ENCODE assay signal across 1 cellular context in genomic region chr2:162582357-162582798, GRCh38.
A peak's percentile ranks its signal among the peaks of the same experiment; 100 is the strongest.
TF ChIP-seq lines count a peak whose summit lies in the region.

No MANE protein-coding gene starts in this region.

TF ChIP-seq in HepG2, 621 proteins besides CTCF, POLR2A, EP300 and RAD21 (continued from another document and continues in another):
- TF ChIP-seq ZNF318 (CRISPR knock-in tag; IDR thresholded peaks at IDR 0.05) (no peak), ZFP41 (CRISPR knock-in tag; IDR thresholded peaks at IDR 0.05; ENCODE audit: borderline replicate concordance) (no peak), ZNF121 (CRISPR knock-in tag; IDR thresholded peaks at IDR 0.05) (no peak), ZNF83 (CRISPR knock-in tag; IDR thresholded peaks at IDR 0.05; ENCODE audit: borderline replicate concordance) (no peak), MATR3 (CRISPR knock-in tag; IDR thresholded peaks at IDR 0.05) (no peak), HNRNPK (IDR thresholded peaks at IDR 0.05; ENCODE audit: low read depth, low read length, poor library complexity, severe bottlenecking) (no peak), ZNF878 (CRISPR knock-in tag; IDR thresholded peaks at IDR 0.05) (peak; percentile 97), ZNF597 (CRISPR knock-in tag; IDR thresholded peaks at IDR 0.05) (no peak), SP140L (CRISPR knock-in tag; IDR thresholded peaks at IDR 0.05; ENCODE audit: borderline replicate concordance) (peak; percentile 96), ZNF20 (CRISPR knock-in tag; IDR thresholded peaks at IDR 0.05) (no peak), GPN1 (CRISPR knock-in tag; IDR thresholded peaks at IDR 0.05; ENCODE audit: borderline replicate concordance) (no peak), ZNF430 (CRISPR knock-in tag; IDR thresholded peaks at IDR 0.05) (peak; percentile 80; the same call in 1 of the 2 replicates), ZNF44 (CRISPR knock-in tag; IDR thresholded peaks at IDR 0.05) (no peak), HIVEP1 (CRISPR knock-in tag; IDR thresholded peaks at IDR 0.05) (peak; percentile 97), ZSCAN31 (CRISPR knock-in tag; IDR thresholded peaks at IDR 0.05; ENCODE audit: low read depth) (peak; percentile 96), ZSCAN9 (CRISPR knock-in tag; IDR thresholded peaks at IDR 0.05; ENCODE audit: borderline replicate concordance) (peak; percentile 98), ZNF414 (CRISPR knock-in tag; IDR thresholded peaks at IDR 0.05) (peak; percentile 100), KLF13 (CRISPR knock-in tag; IDR thresholded peaks at IDR 0.05) (no peak), ZBTB37 (CRISPR knock-in tag; IDR thresholded peaks at IDR 0.05) (no peak), ZIK1 (CRISPR knock-in tag; IDR thresholded peaks at IDR 0.05; ENCODE audit: borderline replicate concordance, low read depth) (no peak), ZFP90 (CRISPR knock-in tag; IDR thresholded peaks at IDR 0.05; ENCODE audit: borderline replicate concordance) (no peak), ZNF768 (CRISPR knock-in tag; IDR thresholded peaks at IDR 0.05) (no peak), IKZF1 (IDR thresholded peaks at IDR 0.05) (no peak), PRPF4 (IDR thresholded peaks at IDR 0.05; ENCODE audit: low read depth, low read length, poor library complexity, severe bottlenecking) (no peak), RELA (CRISPR knock-in tag; IDR thresholded peaks at IDR 0.05) (peak; percentile 89; the same call in 1 of the 2 replicates), DNMT3B (CRISPR knock-in tag; conservative IDR thresholded peaks at IDR 0.05) (peak; percentile 99), HOXA9 (CRISPR knock-in tag; IDR thresholded peaks at IDR 0.05; ENCODE audit: borderline replicate concordance) (no peak; the same call in 1 of the 2 replicates), GTF3A (CRISPR knock-in tag; conservative IDR thresholded peaks at IDR 0.05) (no peak), SOX13 (IDR thresholded peaks at IDR 0.05) (peak; percentile 98), SOX13 (CRISPR knock-in tag; conservative IDR thresholded peaks at IDR 0.05 in 1 of 2, IDR thresholded peaks at IDR 0.05 in 1 of 2) (peak in 1 of 2 experiments; percentile 100; a peak in 2 of 4 replicates), MXD4 (CRISPR knock-in tag; IDR thresholded peaks at IDR 0.05) (peak; percentile 90)
- TF ChIP-seq, protein P1, sequence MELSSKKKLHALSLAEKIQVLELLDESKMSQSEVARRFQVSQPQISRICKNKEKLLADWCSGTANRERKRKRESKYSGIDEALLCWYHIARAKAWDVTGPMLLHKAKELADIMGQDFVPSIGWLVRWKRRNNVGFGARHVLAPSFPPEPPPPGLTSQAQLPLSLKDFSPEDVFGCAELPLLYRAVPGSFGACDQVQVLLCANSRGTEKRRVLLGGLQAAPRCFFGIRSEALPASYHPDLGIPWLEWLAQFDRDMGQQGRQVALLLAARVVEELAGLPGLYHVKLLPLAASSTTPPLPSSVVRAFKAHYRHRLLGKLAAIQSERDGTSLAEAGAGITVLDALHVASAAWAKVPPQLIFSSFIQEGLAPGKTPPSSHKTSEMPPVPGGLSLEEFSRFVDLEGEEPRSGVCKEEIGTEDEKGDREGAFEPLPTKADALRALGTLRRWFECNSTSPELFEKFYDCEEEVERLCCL (CRISPR knock-in tag; IDR thresholded peaks at IDR 0.05; ENCODE audit: borderline replicate concordance): peak; percentile 63; the same call in 1 of the 2 replicates
- TF ChIP-seq, protein P2, sequence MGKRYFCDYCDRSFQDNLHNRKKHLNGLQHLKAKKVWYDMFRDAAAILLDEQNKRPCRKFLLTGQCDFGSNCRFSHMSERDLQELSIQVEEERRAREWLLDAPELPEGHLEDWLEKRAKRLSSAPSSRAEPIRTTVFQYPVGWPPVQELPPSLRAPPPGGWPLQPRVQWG (CRISPR knock-in tag; IDR thresholded peaks at IDR 0.05; ENCODE audit: borderline replicate concordance, low read depth): no peak
- TF ChIP-seq, protein P3, sequence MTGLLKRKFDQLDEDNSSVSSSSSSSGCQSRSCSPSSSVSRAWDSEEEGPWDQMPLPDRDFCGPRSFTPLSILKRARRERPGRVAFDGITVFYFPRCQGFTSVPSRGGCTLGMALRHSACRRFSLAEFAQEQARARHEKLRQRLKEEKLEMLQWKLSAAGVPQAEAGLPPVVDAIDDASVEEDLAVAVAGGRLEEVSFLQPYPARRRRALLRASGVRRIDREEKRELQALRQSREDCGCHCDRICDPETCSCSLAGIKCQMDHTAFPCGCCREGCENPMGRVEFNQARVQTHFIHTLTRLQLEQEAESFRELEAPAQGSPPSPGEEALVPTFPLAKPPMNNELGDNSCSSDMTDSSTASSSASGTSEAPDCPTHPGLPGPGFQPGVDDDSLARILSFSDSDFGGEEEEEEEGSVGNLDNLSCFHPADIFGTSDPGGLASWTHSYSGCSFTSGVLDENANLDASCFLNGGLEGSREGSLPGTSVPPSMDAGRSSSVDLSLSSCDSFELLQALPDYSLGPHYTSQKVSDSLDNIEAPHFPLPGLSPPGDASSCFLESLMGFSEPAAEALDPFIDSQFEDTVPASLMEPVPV (CRISPR knock-in tag; IDR thresholded peaks at IDR 0.05): peak; percentile 93
- TF ChIP-seq, protein P4, sequence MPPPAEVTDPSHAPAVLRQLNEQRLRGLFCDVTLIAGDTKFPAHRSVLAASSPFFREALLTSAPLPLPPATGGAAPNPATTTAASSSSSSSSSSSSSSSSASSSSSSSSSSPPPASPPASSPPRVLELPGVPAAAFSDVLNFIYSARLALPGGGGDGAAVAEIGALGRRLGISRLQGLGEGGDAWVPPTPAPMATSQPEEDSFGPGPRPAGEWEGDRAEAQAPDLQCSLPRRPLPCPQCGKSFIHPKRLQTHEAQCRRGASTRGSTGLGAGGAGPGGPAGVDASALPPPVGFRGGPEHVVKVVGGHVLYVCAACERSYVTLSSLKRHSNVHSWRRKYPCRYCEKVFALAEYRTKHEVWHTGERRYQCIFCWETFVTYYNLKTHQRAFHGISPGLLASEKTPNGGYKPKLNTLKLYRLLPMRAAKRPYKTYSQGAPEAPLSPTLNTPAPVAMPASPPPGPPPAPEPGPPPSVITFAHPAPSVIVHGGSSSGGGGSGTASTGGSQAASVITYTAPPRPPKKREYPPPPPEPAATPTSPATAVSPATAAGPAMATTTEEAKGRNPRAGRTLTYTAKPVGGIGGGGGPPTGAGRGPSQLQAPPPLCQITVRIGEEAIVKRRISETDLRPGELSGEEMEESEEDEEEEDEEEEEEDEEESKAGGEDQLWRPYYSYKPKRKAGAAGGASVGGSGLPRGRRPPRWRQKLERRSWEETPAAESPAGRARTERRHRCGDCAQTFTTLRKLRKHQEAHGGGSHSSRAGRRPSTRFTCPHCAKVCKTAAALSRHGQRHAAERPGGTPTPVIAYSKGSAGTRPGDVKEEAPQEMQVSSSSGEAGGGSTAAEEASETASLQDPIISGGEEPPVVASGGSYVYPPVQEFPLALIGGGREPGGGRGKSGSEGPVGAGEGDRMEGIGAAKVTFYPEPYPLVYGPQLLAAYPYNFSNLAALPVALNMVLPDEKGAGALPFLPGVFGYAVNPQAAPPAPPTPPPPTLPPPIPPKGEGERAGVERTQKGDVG (CRISPR knock-in tag; IDR thresholded peaks at IDR 0.05; ENCODE audit: borderline replicate concordance): peak; percentile 86; the same call in 1 of the 2 replicates
- TF ChIP-seq, protein P5, sequence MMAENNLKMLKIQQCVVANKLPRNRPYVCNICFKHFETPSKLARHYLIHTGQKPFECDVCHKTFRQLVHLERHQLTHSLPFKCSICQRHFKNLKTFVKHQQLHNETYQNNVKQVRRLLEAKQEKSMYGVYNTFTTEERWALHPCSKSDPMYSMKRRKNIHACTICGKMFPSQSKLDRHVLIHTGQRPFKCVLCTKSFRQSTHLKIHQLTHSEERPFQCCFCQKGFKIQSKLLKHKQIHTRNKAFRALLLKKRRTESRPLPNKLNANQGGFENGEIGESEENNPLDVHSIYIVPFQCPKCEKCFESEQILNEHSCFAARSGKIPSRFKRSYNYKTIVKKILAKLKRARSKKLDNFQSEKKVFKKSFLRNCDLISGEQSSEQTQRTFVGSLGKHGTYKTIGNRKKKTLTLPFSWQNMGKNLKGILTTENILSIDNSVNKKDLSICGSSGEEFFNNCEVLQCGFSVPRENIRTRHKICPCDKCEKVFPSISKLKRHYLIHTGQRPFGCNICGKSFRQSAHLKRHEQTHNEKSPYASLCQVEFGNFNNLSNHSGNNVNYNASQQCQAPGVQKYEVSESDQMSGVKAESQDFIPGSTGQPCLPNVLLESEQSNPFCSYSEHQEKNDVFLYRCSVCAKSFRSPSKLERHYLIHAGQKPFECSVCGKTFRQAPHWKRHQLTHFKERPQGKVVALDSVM (CRISPR knock-in tag; IDR thresholded peaks at IDR 0.05): no peak
- TF ChIP-seq, protein P6, sequence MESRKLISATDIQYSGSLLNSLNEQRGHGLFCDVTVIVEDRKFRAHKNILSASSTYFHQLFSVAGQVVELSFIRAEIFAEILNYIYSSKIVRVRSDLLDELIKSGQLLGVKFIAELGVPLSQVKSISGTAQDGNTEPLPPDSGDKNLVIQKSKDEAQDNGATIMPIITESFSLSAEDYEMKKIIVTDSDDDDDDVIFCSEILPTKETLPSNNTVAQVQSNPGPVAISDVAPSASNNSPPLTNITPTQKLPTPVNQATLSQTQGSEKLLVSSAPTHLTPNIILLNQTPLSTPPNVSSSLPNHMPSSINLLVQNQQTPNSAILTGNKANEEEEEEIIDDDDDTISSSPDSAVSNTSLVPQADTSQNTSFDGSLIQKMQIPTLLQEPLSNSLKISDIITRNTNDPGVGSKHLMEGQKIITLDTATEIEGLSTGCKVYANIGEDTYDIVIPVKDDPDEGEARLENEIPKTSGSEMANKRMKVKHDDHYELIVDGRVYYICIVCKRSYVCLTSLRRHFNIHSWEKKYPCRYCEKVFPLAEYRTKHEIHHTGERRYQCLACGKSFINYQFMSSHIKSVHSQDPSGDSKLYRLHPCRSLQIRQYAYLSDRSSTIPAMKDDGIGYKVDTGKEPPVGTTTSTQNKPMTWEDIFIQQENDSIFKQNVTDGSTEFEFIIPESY (CRISPR knock-in tag; IDR thresholded peaks at IDR 0.05): peak; percentile 87
